Comparison of ENCODE assay signal across 11 cellular contexts in the genomic region with DNA sequence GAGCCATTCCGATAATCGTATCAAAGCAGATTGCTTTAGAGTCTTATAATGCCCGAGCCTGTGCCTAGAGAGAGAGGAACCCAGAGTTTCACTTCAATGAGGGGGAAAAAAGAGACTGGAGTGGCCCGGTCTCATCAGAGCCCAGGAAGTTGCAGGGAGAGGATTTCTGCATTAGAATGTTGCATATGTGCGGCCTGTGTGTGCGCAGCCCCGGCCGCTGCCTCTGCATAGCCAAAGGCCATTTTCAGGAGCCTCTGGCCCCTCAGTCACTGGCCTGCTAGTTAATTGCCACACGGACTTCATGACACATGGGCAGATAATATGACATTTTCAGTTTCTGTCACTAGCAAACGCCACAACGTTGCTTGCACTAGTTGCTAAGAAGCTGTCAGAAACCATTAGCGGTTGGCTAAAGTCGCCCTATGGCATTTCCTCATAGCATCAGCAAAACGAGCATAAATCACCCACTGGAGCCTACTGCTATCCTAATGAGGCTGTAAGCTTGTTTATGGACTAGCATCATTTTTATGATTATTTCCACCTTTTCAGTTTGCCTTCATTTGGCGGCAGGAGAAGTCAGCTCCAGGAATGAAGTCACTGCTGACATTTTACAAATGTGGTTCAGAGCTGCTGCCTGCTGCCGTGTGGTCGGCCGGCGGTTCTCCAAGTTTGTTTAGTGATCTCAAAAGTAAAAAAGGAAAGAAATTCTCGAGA.
DNase-seq lines count a peak whose midpoint lies in the region; ATAC-seq and TF ChIP-seq lines count a peak whose summit lies in the region.
"Had no signal": no experiment of that assay in that cellular context is flagged by ENCODE, and none has a peak within 500 bp of the region (broad histone marks: within the 10 kb centered on the region; RNA-seq: fewer than 3 reads in every experiment).

No MANE protein-coding gene starts in this region.

- H3K4me1 ChIP-seq in lower lobe of right lung (peaks cover 38% of the 10 kb centered on the region), upper lobe of left lung (peaks cover 20 to 43% (median 30%) of the 10 kb centered on the region in 4 donors)

- ATAC-seq in lower lobe of right lung (peak in 1 of 2 donors; percentile 13), upper lobe of left lung (ENCODE audit: low FRiP score in 2 of 2) (no peak), HG02840 (IDR thresholded peaks at IDR 0.05; ENCODE audit: low FRiP score, unreplicated experiment) (no peak), GM21390 (IDR thresholded peaks at IDR 0.05; ENCODE audit: unreplicated experiment) (no peak)

- H3K9me3 ChIP-seq in lower lobe of right lung: no peaks in the 10 kb centered on the region
- H3K9me3 ChIP-seq in upper lobe of left lung: no peaks in the 10 kb centered on the region
- H3K9me3 ChIP-seq: prostate gland had no signal

- H3K36me3 ChIP-seq in lower lobe of right lung (no peaks in the 10 kb centered on the region), upper lobe of left lung (no peaks in the 10 kb centered on the region)
- H3K36me3 ChIP-seq: prostate gland had no signal

- no peaks in the 10 kb centered on the region for H3K27me3 ChIP-seq in lower lobe of right lung (ENCODE audit: low read depth)
- H3K27me3 ChIP-seq in upper lobe of left lung: no peaks in the 10 kb centered on the region

- TF ChIP-seq EP300 in upper lobe of left lung (IDR thresholded peaks at IDR 0.05): no peak

- DNase-seq in NCI-H1417 (lab: John Stamatoyannopoulos, UW) (peak in 2 of 3 experiments; percentile 17 to 43), NCI-H1417 treated with DMSO at 0.1 percent for 48 hours (lab: John Stamatoyannopoulos, UW) (no peak), coronary artery (ENCODE audit: low spot score) (no peak), lower lobe of right lung (no peak), upper lobe of left lung (peak in 1 of 2 donors; percentile 47), NCI-H1105 (lab: John Stamatoyannopoulos, UW) (no peak)
- DNase-seq: MM.1S had no signal

- TF ChIP-seq POLR2A in upper lobe of left lung (IDR thresholded peaks at IDR 0.05): no peak

- 36 to 49% methylated on average over 18 to 20 of the region's 20 CpGs for WGBS in upper lobe of left lung, 2 donors

- no peak overlapping the region for H3K27ac ChIP-seq in coronary artery
- peak overlapping the region; percentile 34 for H3K27ac ChIP-seq in lower lobe of right lung
- peak overlapping the region; percentile 6 to 54 (median 27) for H3K27ac ChIP-seq in upper lobe of left lung
- H3K27ac ChIP-seq: 22Rv1 had no signal

- no peak for TF ChIP-seq CTCF in coronary artery (IDR thresholded peaks at IDR 0.05)
- TF ChIP-seq CTCF in lower lobe of right lung (IDR thresholded peaks at IDR 0.05): no peak
- no peak for TF ChIP-seq CTCF in upper lobe of left lung (IDR thresholded peaks at IDR 0.05)

- H3K4me3 ChIP-seq in coronary artery: peak overlapping the region; percentile 19
- H3K4me3 ChIP-seq in lower lobe of right lung: no peak overlapping the region
- H3K4me3 ChIP-seq in upper lobe of left lung: peak overlapping the region in 1 of 4 donors; percentile 12
- H3K4me3 ChIP-seq: prostate gland had no signal

- intact Hi-C loops in lower lobe of right lung (cut with DNase I): no loop called here

Comparison
In these comparisons a context has a peak if more than half of its experiments do, and no peak if none do; other contexts are left out.
1. DNase-seq: peak in NCI-H1417 (2 of 3); none in NCI-H1417 treated with DMSO at 0.1 percent for 48 hours (single experiment), coronary artery (single experiment), lower lobe of right lung (single experiment) and NCI-H1105 (single experiment).
2. H3K27ac ChIP-seq: peak in lower lobe of right lung (single experiment) and upper lobe of left lung (4 of 4); none in coronary artery (0 of 2).